Comparison of ENCODE assay signal across 19 cellular contexts in genomic region chr6:144898052-144898689, GRCh38.
DNase-seq lines count a peak whose midpoint lies in the region; ATAC-seq lines count a peak whose summit lies in the region.
"Had no signal": no experiment of that assay in that cellular context is flagged by ENCODE, and none has a peak within 500 bp of the region (broad histone marks: within the 10 kb centered on the region; RNA-seq: fewer than 3 reads in every experiment).

No MANE protein-coding gene starts in this region.

- DNase-seq in stimulated activated naive CD8-positive, alpha-beta T cell treated with anti-CD3 and anti-CD28 coated beads, Interleukin-15, Interleukin-2, amounts not matched to agents 100 U/mL and 50 U/mL, for 24 hours: no peak
- DNase-seq in stimulated activated naive CD8-positive, alpha-beta T cell treated with anti-CD3 and anti-CD28 coated beads, Interleukin-15, amount 100 ng/mL, for 72 hours: no peak
- DNase-seq in SW 1271 (lab: John Stamatoyannopoulos, UW): peak; percentile 14 to 68
- peak; percentile 31 for DNase-seq in fibroblast of peridontal ligament (ENCODE audit: extremely low read depth)
- no peak for DNase-seq in NCI-H2196 treated with DMSO at 0.1 percent for 48 hours (lab: John Stamatoyannopoulos, UW; ENCODE audit: unreplicated experiment)
- DNase-seq in left lobe of liver (ENCODE audit: low spot score): no peak
- DNase-seq in left ventricle myocardium superior: no peak
- DNase-seq in UCSD-AML1 (lab: John Stamatoyannopoulos, UW; ENCODE audit: unreplicated experiment): no peak
- DNase-seq: activated B cell treated with CpG ODN at 0.5 μM for 24 hours; activated T-cell treated with anti-CD3 and anti-CD28 coated beads for 4 hours; amygdala; DMS53; hypothalamus; NCI-H1930; NCI-H748 treated with DMSO at 0.1 percent for 48 hours; pancreas; stimulated activated CD4-positive, alpha-beta T cell treated with anti-CD3 and anti-CD28 coated beads, Interleukin-1b, Interleukin-23, amount 100 ng/mL, for 48 hours; uterus had no signal

- peak; percentile 40 for ATAC-seq in stimulated activated naive CD8-positive, alpha-beta T cell treated with anti-CD3 and anti-CD28 coated beads, Interleukin-15, Interleukin-2, amounts not matched to agents 100 U/mL and 50 U/mL, for 24 hours
- ATAC-seq in stimulated activated naive CD8-positive, alpha-beta T cell treated with anti-CD3 and anti-CD28 coated beads, Interleukin-15, amount 100 ng/mL, for 72 hours: no peak
- ATAC-seq in left lobe of liver (no peak), left ventricle myocardium superior (no peak)
- ATAC-seq: pancreas had no signal

- H3K27ac Mint-ChIP-seq in stimulated activated naive CD8-positive, alpha-beta T cell treated with anti-CD3 and anti-CD28 coated beads, Interleukin-15, amount 100 ng/mL, for 72 hours: no peak overlapping the region
- H3K27ac Mint-ChIP-seq: activated B cell treated with CpG ODN at 0.5 μM for 24 hours, memory B cell had no signal

- intact Hi-C loops in left ventricle myocardium superior (cut with micrococcal nuclease): no loop called here

- H3K4me1 Mint-ChIP-seq in stimulated activated naive CD8-positive, alpha-beta T cell treated with anti-CD3 and anti-CD28 coated beads, Interleukin-15, amount 100 ng/mL, for 72 hours: peaks cover 5% of the 10 kb centered on the region
- H3K4me1 Mint-ChIP-seq: activated B cell treated with CpG ODN at 0.5 μM for 24 hours had no signal

- H3K9me3 Mint-ChIP-seq in stimulated activated naive CD8-positive, alpha-beta T cell treated with anti-CD3 and anti-CD28 coated beads, Interleukin-15, amount 100 ng/mL, for 72 hours: peaks cover 11 to 15% of the 10 kb centered on the region in 2 donors

- H3K27me3 Mint-ChIP-seq in stimulated activated naive CD8-positive, alpha-beta T cell treated with anti-CD3 and anti-CD28 coated beads, Interleukin-15, amount 100 ng/mL, for 72 hours: peaks cover 9% of the 10 kb centered on the region
- H3K27me3 Mint-ChIP-seq: activated B cell treated with CpG ODN at 0.5 μM for 24 hours had no signal

- H3K4me3 Mint-ChIP-seq in stimulated activated naive CD8-positive, alpha-beta T cell treated with anti-CD3 and anti-CD28 coated beads, Interleukin-15, amount 100 ng/mL, for 72 hours: no peak overlapping the region
- H3K4me3 Mint-ChIP-seq: activated B cell treated with CpG ODN at 0.5 μM for 24 hours, memory B cell had no signal

Comparison
In these comparisons a context has a peak if more than half of its experiments do, and no peak if none do; other contexts are left out.
1. DNase-seq: peak in SW 1271 (2 of 2) and fibroblast of peridontal ligament (single experiment); none in stimulated activated naive CD8-positive, alpha-beta T cell treated with anti-CD3 and anti-CD28 coated beads, Interleukin-15, Interleukin-2, amounts not matched to agents 100 U/mL and 50 U/mL, for 24 hours (single experiment), stimulated activated naive CD8-positive, alpha-beta T cell treated with anti-CD3 and anti-CD28 coated beads, Interleukin-15, amount 100 ng/mL, for 72 hours (0 of 2), NCI-H2196 treated with DMSO at 0.1 percent for 48 hours (single experiment), left lobe of liver (single experiment), left ventricle myocardium superior (single experiment) and UCSD-AML1 (single experiment).